1 cellular context compared by ENCODE assay signal in genomic region chrX:55135171-55135570, GRCh38.
TF ChIP-seq lines count a peak whose summit lies in the region.

No MANE protein-coding gene starts in this region.

TF ChIP-seq in IMR-90, 13 proteins besides CTCF, POLR2A, EP300 and RAD21 (continued from another document):
- TF ChIP-seq ELK1 (IDR thresholded peaks at IDR 0.05; ENCODE audit: borderline replicate concordance, low read depth, low read length): no peak
- TF ChIP-seq RFX5 (IDR thresholded peaks at IDR 0.05; ENCODE audit: low read depth, low read length): no peak
- TF ChIP-seq CEBPB (IDR thresholded peaks at IDR 0.05; ENCODE audit: low read depth, low read length): no peak
- no peak for TF ChIP-seq RCOR1 (IDR thresholded peaks at IDR 0.05; ENCODE audit: insufficient replicate concordance, low read length)
- no peak for TF ChIP-seq MAFK (IDR thresholded peaks at IDR 0.05; ENCODE audit: low read depth, low read length)
